In the genomic region with DNA sequence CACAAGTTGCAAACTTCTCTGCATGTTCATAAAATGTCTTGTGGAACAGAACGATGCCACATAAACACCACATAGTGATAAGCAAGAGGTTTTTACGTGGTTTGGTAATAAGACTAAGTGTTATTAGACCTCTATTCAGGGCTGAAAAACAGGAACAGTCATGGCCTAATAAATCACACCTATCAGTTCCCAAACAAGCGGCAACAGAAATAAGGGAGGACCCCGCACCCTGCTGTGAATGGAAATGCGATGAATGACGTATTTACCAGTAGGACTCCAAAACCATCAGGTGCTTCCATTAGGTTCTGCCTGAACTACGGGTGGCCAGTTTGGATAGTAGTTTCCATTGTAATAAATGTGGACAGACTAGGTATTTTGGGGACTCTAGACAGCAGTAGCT, we compare ENCODE assay signal across 24 cellular contexts.
DNase-seq lines count a peak whose midpoint lies in the region; ATAC-seq, FAIRE-seq and TF ChIP-seq lines count a peak whose summit lies in the region.
"Had no signal": no experiment of that assay in that cellular context is flagged by ENCODE, and none has a peak within 500 bp of the region (broad histone marks: within the 10 kb centered on the region; RNA-seq: fewer than 3 reads in every experiment).

No MANE protein-coding gene starts in this region.

- TF ChIP-seq CTCF in natural killer cell (IDR thresholded peaks at IDR 0.05), result no peak
- no peak for TF ChIP-seq CTCF in K562 (IDR thresholded peaks at IDR 0.05 in 2 of 3, conservative IDR thresholded peaks at IDR 0.05 in 1 of 3; ENCODE audit: insufficient read depth in 2 of 3, low read depth in 1 of 3, low read length in 3 of 3)
- no peak for TF ChIP-seq CTCF in neural cell (IDR thresholded peaks at IDR 0.05; ENCODE audit: poor library complexity, severe bottlenecking)

- H3K79me2 ChIP-seq in K562 (ENCODE audit: control insufficient read depth, insufficient read depth, low read length), result no peaks in the 10 kb centered on the region
- H3K79me2 ChIP-seq in neural cell (replicated peaks; ENCODE audit: insufficient read depth, low read length), result no peaks in the 10 kb centered on the region

- no peaks in the 10 kb centered on the region for H4K20me1 ChIP-seq in K562 (replicated peaks; ENCODE audit: control insufficient read depth, insufficient read depth, low read length)
- no peaks in the 10 kb centered on the region for H4K20me1 ChIP-seq in neural cell (ENCODE audit: insufficient read depth)

- POLR2A ChIA-PET in HEK293T (lab: Yijun Ruan, JAX), result no interaction called here
- POLR2A ChIA-PET in K562 (lab: Yijun Ruan, JAX), result interaction anchor here (0.6 kb wide), 1 partner anchor 660 kb away, joined by 3 read pairs; no protein-coding TSS in a partner anchor

- H3K27me3 ChIP-seq in K562 (ENCODE audit: control insufficient read depth in 2 of 2, insufficient read depth in 2 of 2, low read length in 2 of 2) (peaks cover 64 to 77% of the 10 kb centered on the region in 2 experiments), neural cell (ENCODE audit: insufficient read depth, low read depth, low read length) (no peaks in the 10 kb centered on the region)

- H3F3A ChIP-seq in neural cell (ENCODE audit: insufficient read depth, low read length, poor library complexity, severe bottlenecking), result peaks cover 3% of the 10 kb centered on the region

- H3K9me2 ChIP-seq in neural cell (ENCODE audit: insufficient read depth, low read length), result no peaks in the 10 kb centered on the region

- CTCF ChIA-PET in HEK293T (lab: Yijun Ruan, JAX) (no interaction called here), K562 (lab: Yijun Ruan, JAX; ENCODE audit: low intra/inter-chr PET ratio) (no interaction called here)

- no peaks in the 10 kb centered on the region for H3K9me3 ChIP-seq in K562 (replicated peaks; ENCODE audit: control insufficient read depth, insufficient read depth, low read depth, low read length)
- no peaks in the 10 kb centered on the region for H3K9me3 ChIP-seq in neural cell (ENCODE audit: low read length)

- intact Hi-C loops in natural killer cell (cut with micrococcal nuclease) (no loop called here), K562 (cut with micrococcal nuclease) (no loop called here)

- DNase-seq in natural killer cell (no peak), HEK293T (ENCODE audit: extremely low spot score) (no peak), K562 (ENCODE audit: extremely low read depth in 1 of 4, low spot score in 3 of 4) (no peak), NCI-H2227 (lab: John Stamatoyannopoulos, UW; ENCODE audit: unreplicated experiment) (no peak), NCI-H526 treated with DMSO at 0.1 percent for 48 hours (lab: John Stamatoyannopoulos, UW) (no peak), NCI-H526 (lab: John Stamatoyannopoulos, UW) (no peak)
- DNase-seq in natural killer cell treated with Interleukin-12 subunit alpha and Interleukin-12 subunit beta and Interleukin-15 and Interleukin-18, amount 100 ng/mL, for 72 hours (ENCODE audit: low spot score), result no peak
- DNase-seq: C1 segment of cervical spinal cord; Calu3; CD4-positive, alpha-beta memory T cell; COR-L47; DMS53; DMS79 treated with DMSO at 0.1 percent for 48 hours; GF-D8; H7; HCEC 1CT; HFFc6 had no signal

- no peak for ATAC-seq in natural killer cell
- ATAC-seq in natural killer cell treated with Interleukin-12 subunit alpha and Interleukin-12 subunit beta and Interleukin-15 and Interleukin-18, amount 100 ng/mL, for 72 hours, result no peak
- no peak for ATAC-seq in K562

- no peak for FAIRE-seq in K562 (lab: Jason Lieb, UNC)
- FAIRE-seq: A204.1, GM12891, GM18507, H1 had no signal

- no peaks in the 10 kb centered on the region for H3K27me3 Mint-ChIP-seq in natural killer cell (ENCODE audit: low read depth in 2 of 2)
- no peaks in the 10 kb centered on the region for H3K27me3 Mint-ChIP-seq in natural killer cell treated with Interleukin-12 subunit alpha and Interleukin-12 subunit beta and Interleukin-15 and Interleukin-18, amount 100 ng/mL, for 72 hours
- H3K27me3 Mint-ChIP-seq: B cell; CD4-positive, alpha-beta memory T cell had no signal

- no peak overlapping the region for H2AFZ ChIP-seq in K562 (ENCODE audit: low read depth, low read length)
- no peak overlapping the region for H2AFZ ChIP-seq in neural cell (ENCODE audit: low read depth, low read length)

- H3K36me3 ChIP-seq in K562 (ENCODE audit: control insufficient read depth, insufficient read depth, low read length) (no peaks in the 10 kb centered on the region), neural cell (ENCODE audit: insufficient read depth, low read length) (no peaks in the 10 kb centered on the region)

- H3K27ac ChIP-seq in K562 (ENCODE audit: extremely low read depth, low read depth, low read length) (no peak overlapping the region), neural cell (ENCODE audit: low read length) (peak overlapping the region; percentile 86)
- H3K27ac ChIP-seq: 22Rv1 had no signal

- H3K9me1 ChIP-seq in K562 (ENCODE audit: control insufficient read depth, insufficient read depth, low read length), result no peaks in the 10 kb centered on the region

- BruUV-seq in K562 (replicated peaks; lab: Mats Ljungman, UMichigan), result no TSS peak

- H3K4me3 Mint-ChIP-seq in natural killer cell, result no peak overlapping the region
- H3K4me3 Mint-ChIP-seq in natural killer cell treated with Interleukin-12 subunit alpha and Interleukin-12 subunit beta and Interleukin-15 and Interleukin-18, amount 100 ng/mL, for 72 hours, result no peak overlapping the region
- H3K4me3 Mint-ChIP-seq: B cell; CD4-positive, alpha-beta memory T cell; HFFc6 had no signal

- 4% methylated on average over 7 of the region's 7 CpGs for WGBS in K562 (ENCODE audit: insufficient coverage, low coverage, missing lambda C conversion rate)

- H3K9me3 Mint-ChIP-seq in natural killer cell, result no peaks in the 10 kb centered on the region
- H3K9me3 Mint-ChIP-seq in natural killer cell treated with Interleukin-12 subunit alpha and Interleukin-12 subunit beta and Interleukin-15 and Interleukin-18, amount 100 ng/mL, for 72 hours, result no peaks in the 10 kb centered on the region
- H3K9me3 Mint-ChIP-seq: CD4-positive, alpha-beta memory T cell; HFFc6 had no signal

- H3K27ac Mint-ChIP-seq in natural killer cell, result peak overlapping the region; percentile 72 to 76
- H3K27ac Mint-ChIP-seq in natural killer cell treated with Interleukin-12 subunit alpha and Interleukin-12 subunit beta and Interleukin-15 and Interleukin-18, amount 100 ng/mL, for 72 hours, result peak overlapping the region in 1 of 2 donors; percentile 25
- H3K27ac Mint-ChIP-seq: B cell, HFFc6 had no signal

- TF ChIP-seq POLR2A in K562 (conservative IDR thresholded peaks at IDR 0.05), result no peak

- no peaks in the 10 kb centered on the region for H3K36me3 Mint-ChIP-seq in natural killer cell
- no peaks in the 10 kb centered on the region for H3K36me3 Mint-ChIP-seq in natural killer cell treated with Interleukin-12 subunit alpha and Interleukin-12 subunit beta and Interleukin-15 and Interleukin-18, amount 100 ng/mL, for 72 hours

- no peak overlapping the region for H3K4me3 ChIP-seq in K562
- H3K4me3 ChIP-seq in neural cell (ENCODE audit: low read length), result no peak overlapping the region

- in situ Hi-C loops in K562 (cut with MboI), result no loop called here

- H3K9ac ChIP-seq in K562 (ENCODE audit: insufficient read depth in 1 of 2, low read depth in 2 of 2, low read length in 2 of 2) (no peak overlapping the region), neural cell (ENCODE audit: low read length) (no peak overlapping the region)

- peaks cover 0 to 3% of the 10 kb centered on the region in 2 experiments; a peak in 1 of 5 replicates for H3K4me1 ChIP-seq in K562 (replicated peaks in 1 of 2; ENCODE audit: control insufficient read depth in 2 of 2, insufficient read depth in 2 of 2, low read length in 2 of 2)

- no peak for TF ChIP-seq EP300 in K562 (IDR thresholded peaks at IDR 0.05; ENCODE audit: low read length)
- no peak for TF ChIP-seq EP300 in neural cell (conservative IDR thresholded peaks at IDR 0.05; ENCODE audit: poor library complexity, severe bottlenecking)

- no peak overlapping the region for H3K4me2 ChIP-seq in K562 (ENCODE audit: insufficient read depth, low read length)
- H3K4me2 ChIP-seq in neural cell (ENCODE audit: low read length), result no peak overlapping the region

- TF ChIP-seq RAD21 in K562 (CRISPR knock-in tag; conservative IDR thresholded peaks at IDR 0.05 in 1 of 2, IDR thresholded peaks at IDR 0.05 in 1 of 2) (no peak), neural cell (conservative IDR thresholded peaks at IDR 0.05) (no peak)

- H3K4me1 Mint-ChIP-seq in natural killer cell, result peaks cover 69 to 82% of the 10 kb centered on the region in 2 donors
- peaks cover 39 to 57% of the 10 kb centered on the region in 2 donors for H3K4me1 Mint-ChIP-seq in natural killer cell treated with Interleukin-12 subunit alpha and Interleukin-12 subunit beta and Interleukin-15 and Interleukin-18, amount 100 ng/mL, for 72 hours (ENCODE audit: low read depth in 2 of 2)
- H3K4me1 Mint-ChIP-seq: B cell had no signal

TF ChIP-seq in HEK293T, 16 proteins besides CTCF, POLR2A, EP300 and RAD21 (continues in another document):
- TF ChIP-seq LEF1 (IDR thresholded peaks at IDR 0.05; ENCODE audit: borderline replicate concordance) (no peak), ARNT (IDR thresholded peaks at IDR 0.05) (no peak), FOXA1 (IDR thresholded peaks at IDR 0.05) (no peak), SUZ12 (IDR thresholded peaks at IDR 0.05) (no peak), BHLHE40 (IDR thresholded peaks at IDR 0.05; ENCODE audit: borderline replicate concordance) (no peak), NFRKB (IDR thresholded peaks at IDR 0.05) (no peak), FOXK2 (IDR thresholded peaks at IDR 0.05) (no peak)

TF ChIP-seq in K562, 482 proteins besides CTCF, POLR2A, EP300 and RAD21 (continues in another document):
- no peak for TF ChIP-seq ZNF197 (CRISPR knock-in tag; IDR thresholded peaks at IDR 0.05; ENCODE audit: low read depth)
- no peak for TF ChIP-seq MEF2A (IDR thresholded peaks at IDR 0.05; ENCODE audit: control insufficient read depth, low read depth, low read length)

TF ChIP-seq in neural cell, 6 proteins besides CTCF, POLR2A, EP300 and RAD21 (continues in another document):
- no peak for TF ChIP-seq TAF1 (IDR thresholded peaks at IDR 0.05; ENCODE audit: low read depth)
